ENCODE assay signal across 9 cellular contexts in the genomic region with DNA sequence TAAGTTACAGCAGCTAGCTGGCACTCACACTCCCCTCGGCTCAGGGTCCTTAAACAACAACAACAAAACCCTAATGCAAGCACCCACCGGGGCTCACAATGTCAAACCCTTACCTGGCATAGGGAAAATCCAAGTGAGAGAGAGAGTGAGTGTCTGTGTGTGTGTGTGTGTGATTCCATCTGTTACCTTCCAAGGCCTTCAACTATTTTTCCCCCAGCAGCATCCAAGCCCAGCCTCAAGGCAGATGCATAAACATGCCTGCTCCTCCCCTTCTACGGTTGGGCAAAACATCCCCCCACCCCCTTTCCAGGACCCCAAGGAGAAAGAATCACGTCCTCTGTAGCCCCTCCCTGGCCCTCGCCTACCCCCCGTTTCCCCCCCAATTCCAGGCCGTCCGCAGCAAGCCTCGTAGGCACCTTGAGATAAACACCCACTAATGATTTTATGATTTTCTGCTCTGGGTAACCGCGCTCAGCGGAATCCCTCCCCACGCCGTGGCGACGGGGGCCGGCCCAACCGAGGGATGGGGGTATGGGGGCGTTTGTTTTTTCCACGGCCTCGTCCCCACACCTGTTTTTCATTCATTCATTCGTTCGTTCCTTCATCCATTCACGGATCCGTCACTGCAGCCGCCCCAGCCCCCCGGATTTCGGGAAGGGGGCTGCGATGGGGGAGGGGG. TPM values are rescaled to one million over a fixed set of nuclear protein-coding genes. Genes with fewer than 3 reads are reported as not detected.
DNase-seq lines count a peak whose midpoint lies in the region; ATAC-seq and TF ChIP-seq lines count a peak whose summit lies in the region.
"Not testable (repeated sequence)": the region's sequence is repeated elsewhere in the genome, so short reads cannot be mapped to it uniquely, and the experiment has no call there.
"Had no signal": no experiment of that assay in that cellular context is flagged by ENCODE, and none has a peak within 500 bp of the region (broad histone marks: within the 10 kb centered on the region; RNA-seq: fewer than 3 reads in every experiment).

No MANE protein-coding gene starts in this region.

- not testable (repeated sequence) for H3K9me3 Mint-ChIP-seq in central memory CD8-positive, alpha-beta T cell; natural killer cell

- H3K4me3 ChIP-seq in AG09309 (ENCODE audit: control insufficient read depth, low read depth, low read length) (peak overlapping the region; percentile 55), HFF-Myc (replicated peaks; ENCODE audit: low read depth, low read length) (peak overlapping the region; percentile 48), left ventricle myocardium inferior (peak overlapping the region; percentile 85)

- not testable (repeated sequence) for H3K27me3 ChIP-seq in left ventricle myocardium inferior (ENCODE audit: low read depth)

- peaks cover 12% of the 10 kb centered on the region for H3K36me3 Mint-ChIP-seq in central memory CD8-positive, alpha-beta T cell (ENCODE audit: insufficient read depth)
- H3K36me3 Mint-ChIP-seq in natural killer cell = not testable (repeated sequence)

- H3K36me3 ChIP-seq in left ventricle myocardium inferior = not testable (repeated sequence)

- peak overlapping the region; percentile 55 for H3K27ac Mint-ChIP-seq in central memory CD8-positive, alpha-beta T cell (ENCODE audit: low read depth)
- peak overlapping the region; percentile 76 to 77 for H3K27ac Mint-ChIP-seq in natural killer cell

- intact Hi-C loops in left ventricle myocardium inferior (cut with micrococcal nuclease) = not testable (repeated sequence)
- intact Hi-C loops in natural killer cell (cut with micrococcal nuclease) = loop anchor here (5.0 kb wide), 1 partner anchor 136 kb away; no protein-coding TSS in a partner anchor

- not testable (repeated sequence) for ATAC-seq in central memory CD8-positive, alpha-beta T cell (replicated peaks; ENCODE audit: extremely low read depth, poor library complexity, severe bottlenecking); natural killer cell

- peaks cover 24% of the 10 kb centered on the region for H3K4me1 Mint-ChIP-seq in central memory CD8-positive, alpha-beta T cell
- H3K4me1 Mint-ChIP-seq in natural killer cell = peaks cover 7 to 26% of the 10 kb centered on the region in 2 donors

- H3K4me3 Mint-ChIP-seq in central memory CD8-positive, alpha-beta T cell = peak overlapping the region; percentile 77
- H3K4me3 Mint-ChIP-seq in natural killer cell = peak overlapping the region; percentile 86

- H3K27ac ChIP-seq in left ventricle myocardium inferior (replicated peaks) = peak overlapping the region; percentile 27

- peaks cover 34% of the 10 kb centered on the region for H3K4me1 ChIP-seq in left ventricle myocardium inferior

- not testable (repeated sequence) for TF ChIP-seq CTCF in AG09309 (IDR thresholded peaks at IDR 0.05; ENCODE audit: control insufficient read depth, insufficient read depth, low read depth, low read length, missing control alignments); HFF-Myc (IDR thresholded peaks at IDR 0.05; ENCODE audit: low read depth, low read length, missing control alignments); left ventricle myocardium inferior (IDR thresholded peaks at IDR 0.05; ENCODE audit: borderline replicate concordance); natural killer cell (IDR thresholded peaks at IDR 0.05)

- H3K27me3 Mint-ChIP-seq in central memory CD8-positive, alpha-beta T cell; natural killer cell (ENCODE audit: low read depth in 2 of 2): not testable (repeated sequence)

- H3K9me3 ChIP-seq in left ventricle myocardium inferior (replicated peaks) = not testable (repeated sequence)

- not testable (repeated sequence) for DNase-seq in AG09309 (ENCODE audit: low read depth); HFF-Myc (ENCODE audit: extremely low read depth, low read depth); central memory CD8-positive, alpha-beta T cell (ENCODE audit: low spot score in 2 of 2); left ventricle myocardium inferior; natural killer cell
- peak; percentile 45 for DNase-seq in NCI-H748 treated with DMSO at 0.1 percent for 48 hours (lab: John Stamatoyannopoulos, UW)
- DNase-seq in activated CD8-positive, alpha-beta memory T cell treated with anti-CD3 and anti-CD28 coated beads, Interleukin-2, amount 50 U/mL, for 4 hours = peak; percentile 34
- DNase-seq in stimulated activated CD4-positive, alpha-beta T cell treated with anti-CD3 and anti-CD28 coated beads, Interleukin-4, amount 100 ng/mL, for 1 hour = peak; percentile 15

RNA-seq across cellular contexts. Expression of a gene that starts 36.4 kb away (rescaled TPM):
- not detected for total RNA-seq in left ventricle myocardium inferior
- not detected for total RNA-seq in natural killer cell
- total RNA-seq: HT1080 had no signal

RNA-seq across cellular contexts. Expression of a gene that starts 51.3 kb away (rescaled TPM):
- not detected for total RNA-seq in left ventricle myocardium inferior
- total RNA-seq in natural killer cell = 10 to 100 TPM; 45.6 to 84.1 (median 52.9) TPM
- total RNA-seq: HT1080 had no signal

Comparison
In these comparisons a context has a peak if more than half of its experiments do, and no peak if none do; other contexts are left out.
1. RNA of a gene that starts 51.3 kb away (total RNA-seq): 45.6 to 84.1 TPM in natural killer cell; not detected in left ventricle myocardium inferior (single experiment); every median in the first group is over 10 times any median in the second.
2. Peak in every context shown above with its lines, with median percentiles within 50 percentile points of each other: H3K4me3 ChIP-seq.